ENCODE assay signal across 1 cellular context in the genomic region with DNA sequence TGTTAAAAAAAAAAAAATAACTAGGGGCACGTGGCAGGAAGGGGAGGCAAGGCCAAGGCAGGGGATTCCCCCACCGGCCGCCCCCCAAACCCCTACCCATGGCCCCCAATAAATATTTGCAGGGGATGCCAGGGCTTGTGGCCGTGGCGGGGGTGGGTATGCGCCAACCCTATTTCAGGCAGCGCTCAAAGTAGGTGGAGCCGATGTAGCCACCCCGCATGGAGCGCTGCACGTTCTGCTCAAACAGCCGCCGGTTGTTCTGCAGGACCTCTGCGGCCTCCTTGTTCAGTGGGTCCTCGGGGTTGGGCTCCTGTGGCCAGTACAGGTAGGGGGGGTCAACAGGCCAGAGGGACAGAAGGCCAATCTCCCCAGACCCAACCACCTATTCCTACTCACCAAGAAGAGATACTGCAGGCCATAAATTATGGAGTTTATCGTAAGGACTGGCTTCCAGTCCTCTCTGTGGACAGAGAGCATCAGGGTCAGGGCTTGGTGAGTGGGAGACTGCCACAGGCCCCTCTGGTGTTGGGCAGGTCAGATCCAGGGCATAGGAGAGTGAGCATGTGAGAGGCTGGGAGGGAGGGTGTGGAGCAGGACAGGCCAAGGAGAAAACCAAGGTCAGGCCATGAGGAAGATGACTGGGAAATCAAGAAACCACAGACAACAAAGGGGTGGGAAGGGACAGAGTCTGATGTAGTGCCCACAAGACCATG.
TF ChIP-seq lines count a peak whose summit lies in the region.

No MANE protein-coding gene starts in this region.

TF ChIP-seq in IMR-90, 13 proteins besides CTCF, POLR2A, EP300 and RAD21:
- no peak for TF ChIP-seq FOS (IDR thresholded peaks at IDR 0.05; ENCODE audit: low read depth, low read length)
- TF ChIP-seq CHD1 (IDR thresholded peaks at IDR 0.05; ENCODE audit: low read depth, low read length), result no peak
- TF ChIP-seq, protein P1, sequence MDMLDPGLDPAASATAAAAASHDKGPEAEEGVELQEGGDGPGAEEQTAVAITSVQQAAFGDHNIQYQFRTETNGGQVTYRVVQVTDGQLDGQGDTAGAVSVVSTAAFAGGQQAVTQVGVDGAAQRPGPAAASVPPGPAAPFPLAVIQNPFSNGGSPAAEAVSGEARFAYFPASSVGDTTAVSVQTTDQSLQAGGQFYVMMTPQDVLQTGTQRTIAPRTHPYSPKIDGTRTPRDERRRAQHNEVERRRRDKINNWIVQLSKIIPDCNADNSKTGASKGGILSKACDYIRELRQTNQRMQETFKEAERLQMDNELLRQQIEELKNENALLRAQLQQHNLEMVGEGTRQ (IDR thresholded peaks at IDR 0.05; ENCODE audit: low read depth, low read length), result no peak
- TF ChIP-seq MXI1 (IDR thresholded peaks at IDR 0.05; ENCODE audit: borderline replicate concordance, low read depth, low read length), result no peak
- TF ChIP-seq CEBPB (IDR thresholded peaks at IDR 0.05; ENCODE audit: low read depth, low read length), result no peak
- no peak for TF ChIP-seq MAFK (IDR thresholded peaks at IDR 0.05; ENCODE audit: low read depth, low read length)
- no peak for TF ChIP-seq RFX5 (IDR thresholded peaks at IDR 0.05; ENCODE audit: low read depth, low read length)
- TF ChIP-seq, protein P2, sequence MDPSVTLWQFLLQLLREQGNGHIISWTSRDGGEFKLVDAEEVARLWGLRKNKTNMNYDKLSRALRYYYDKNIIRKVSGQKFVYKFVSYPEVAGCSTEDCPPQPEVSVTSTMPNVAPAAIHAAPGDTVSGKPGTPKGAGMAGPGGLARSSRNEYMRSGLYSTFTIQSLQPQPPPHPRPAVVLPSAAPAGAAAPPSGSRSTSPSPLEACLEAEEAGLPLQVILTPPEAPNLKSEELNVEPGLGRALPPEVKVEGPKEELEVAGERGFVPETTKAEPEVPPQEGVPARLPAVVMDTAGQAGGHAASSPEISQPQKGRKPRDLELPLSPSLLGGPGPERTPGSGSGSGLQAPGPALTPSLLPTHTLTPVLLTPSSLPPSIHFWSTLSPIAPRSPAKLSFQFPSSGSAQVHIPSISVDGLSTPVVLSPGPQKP (IDR thresholded peaks at IDR 0.05; ENCODE audit: borderline replicate concordance, low read depth, low read length), result no peak
- TF ChIP-seq BHLHE40 (IDR thresholded peaks at IDR 0.05; ENCODE audit: low read depth, low read length), result no peak
- no peak for TF ChIP-seq RCOR1 (IDR thresholded peaks at IDR 0.05; ENCODE audit: insufficient replicate concordance, low read length)
- no peak for TF ChIP-seq MAZ (IDR thresholded peaks at IDR 0.05; ENCODE audit: borderline replicate concordance, low read depth, low read length)
- no peak for TF ChIP-seq NFE2L2 (IDR thresholded peaks at IDR 0.05; ENCODE audit: low read depth, low read length)
